8 cellular contexts compared by ENCODE assay signal in the genomic region with DNA sequence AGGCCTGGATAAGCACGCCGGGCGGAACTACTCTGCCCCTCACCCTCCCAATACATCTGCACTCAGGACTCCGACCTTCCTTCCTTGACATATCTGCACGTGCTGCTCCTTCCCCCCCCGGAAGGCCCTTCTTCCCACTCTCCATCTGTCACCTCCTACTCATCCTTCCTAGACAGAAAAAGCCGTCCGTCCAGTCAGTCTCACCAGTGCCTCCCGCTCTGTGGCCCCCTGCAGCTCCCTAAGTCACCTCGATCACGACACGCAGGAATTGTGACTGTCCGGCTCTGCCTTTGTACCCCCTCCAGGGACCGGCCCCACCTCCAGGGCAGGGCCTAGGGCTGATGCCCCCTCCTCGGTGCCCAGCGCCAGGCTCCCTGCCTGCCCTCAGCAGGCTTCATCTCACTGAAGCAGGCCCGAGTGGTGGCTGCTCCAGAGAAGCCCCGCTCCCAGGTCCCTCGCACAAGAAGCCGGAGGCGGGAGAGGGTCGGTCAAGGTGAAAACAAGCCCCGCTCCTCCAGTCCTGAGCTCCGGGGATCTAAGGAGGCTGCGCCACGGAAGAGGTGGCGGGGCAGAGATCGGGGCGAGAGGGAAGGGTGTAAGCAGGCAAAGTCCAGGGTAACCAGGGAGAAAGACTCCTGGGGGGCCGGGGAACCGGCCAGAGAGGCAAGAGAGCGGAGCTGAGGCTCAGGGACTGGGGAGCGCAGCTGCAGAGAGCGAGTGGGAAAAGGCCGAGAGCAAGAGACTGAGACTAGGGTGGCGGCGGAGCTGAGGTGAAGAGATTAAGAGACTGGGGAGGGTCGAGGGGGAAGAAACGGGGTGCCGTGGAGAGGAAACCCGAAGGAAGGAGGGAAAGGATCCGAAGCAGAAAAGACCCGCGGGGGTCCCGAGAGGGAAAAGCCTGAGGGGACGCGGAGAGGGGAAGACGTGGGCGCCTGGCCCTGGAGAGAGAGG. TPM values are rescaled to one million over a fixed set of nuclear protein-coding genes. Genes with fewer than 3 reads are reported as not detected.
A peak's percentile ranks its signal among the peaks of the same experiment; 100 is the strongest.
DNase-seq lines count a peak whose midpoint lies in the region; ATAC-seq, FAIRE-seq and TF ChIP-seq lines count a peak whose summit lies in the region.

No MANE protein-coding gene starts in this region.

- TF ChIP-seq CTCF in CD14-positive monocyte (IDR thresholded peaks at IDR 0.05) (no peak), HFF-Myc (IDR thresholded peaks at IDR 0.05; ENCODE audit: low read depth, low read length, missing control alignments) (no peak), WI38 (IDR thresholded peaks at IDR 0.05; ENCODE audit: low read depth, low read length) (no peak), neutrophil (IDR thresholded peaks at IDR 0.05) (no peak)

- H3K9me3 ChIP-seq in esophagus (ENCODE audit: control insufficient read depth in 2 of 2, insufficient read depth in 1 of 2, low read depth in 1 of 2, low read length in 1 of 2), result no peaks in the 10 kb centered on the region
- H3K9me3 ChIP-seq in neutrophil, result no peaks in the 10 kb centered on the region

- H3K27me3 ChIP-seq in esophagus (ENCODE audit: control insufficient read depth in 1 of 2, insufficient read depth in 2 of 2, low read length in 2 of 2) (no peaks in the 10 kb centered on the region), neutrophil (no peaks in the 10 kb centered on the region)

- peak; percentile 51 for DNase-seq in CD14-positive monocyte (ENCODE audit: low spot score)
- no peak for DNase-seq in HFF-Myc (ENCODE audit: extremely low read depth, low read depth)
- DNase-seq in frontal cortex (ENCODE audit: low spot score in 2 of 2), result no peak
- no peak for DNase-seq in dedifferentiated amniotic fluid mesenchymal stem cell (ENCODE audit: extremely low spot score)

- H3K9me3 Mint-ChIP-seq in CD14-positive monocyte, result peaks cover 0 to 4% (median 0%) of the 10 kb centered on the region in 7 donors

- H3K27ac ChIP-seq in esophagus (ENCODE audit: low read depth in 2 of 2, low read length in 1 of 2) (peak overlapping the region; percentile 95 to 97), neutrophil (peak overlapping the region; percentile 93)

- H3K36me3 Mint-ChIP-seq in CD14-positive monocyte, result peaks cover 8 to 17% of the 10 kb centered on the region in 2 donors

- intact Hi-C loops in CD14-positive monocyte (cut with micrococcal nuclease), result loop anchor here (1.0 to 10.0 kb wide), 4 partner anchors 21 to 143 kb away; a partner anchor contains a TSS

- WGBS in esophagus, 2 donors, result 2 to 3% methylated on average over 47 to 49 of the region's 49 CpGs

- no peak for FAIRE-seq in frontal cortex (lab: Jason Lieb, UNC)

- H3K4me1 Mint-ChIP-seq in CD14-positive monocyte, result peaks cover 59% of the 10 kb centered on the region

- H3K4me3 ChIP-seq in HFF-Myc (replicated peaks; ENCODE audit: low read depth, low read length) (peak overlapping the region; percentile 87), WI38 (ENCODE audit: low read depth, low read length) (peak overlapping the region; percentile 74), esophagus (ENCODE audit: low read depth in 1 of 2, low read length in 2 of 2) (peak overlapping the region; percentile 90 to 97), neutrophil (ENCODE audit: low read depth in 1 of 2, low read length in 1 of 2) (peak overlapping the region; percentile 86 to 88)

- no peaks in the 10 kb centered on the region for H3K27me3 Mint-ChIP-seq in CD14-positive monocyte (ENCODE audit: low read depth in 3 of 3)

- peak overlapping the region; percentile 92 to 99 (median 97) for H3K27ac Mint-ChIP-seq in CD14-positive monocyte

- no peak for ATAC-seq in HG02571 (IDR thresholded peaks at IDR 0.05; ENCODE audit: unreplicated experiment)

- H3K4me1 ChIP-seq in esophagus (ENCODE audit: control insufficient read depth in 2 of 2, insufficient read depth in 2 of 2, low read length in 1 of 2) (peaks cover 19 to 21% of the 10 kb centered on the region in 2 donors), neutrophil (ENCODE audit: control insufficient read depth in 1 of 2, insufficient read depth in 1 of 2, low read depth in 1 of 2, low read length in 1 of 2) (peaks cover 59 to 62% of the 10 kb centered on the region in 2 experiments)

- peak overlapping the region; percentile 98 to 100 for H3K4me3 Mint-ChIP-seq in CD14-positive monocyte

- H3K36me3 ChIP-seq in esophagus (ENCODE audit: control insufficient read depth in 2 of 2, insufficient read depth in 2 of 2, low read length in 1 of 2) (peaks cover 0 to 11% of the 10 kb centered on the region in 2 donors), neutrophil (no peaks in the 10 kb centered on the region)

RNA-seq across cellular contexts. Expression of a gene that starts 1.1 kb away (rescaled TPM):
- polyA plus RNA-seq in CD14-positive monocyte, result 10 to 100 TPM; 16.9 to 22.0 TPM
- 10 to 100 TPM; 29.8 to 30.6 TPM for polyA plus RNA-seq in esophagus
- total RNA-seq in frontal cortex, result 11.0 TPM

RNA-seq across cellular contexts. Expression of a gene that starts 22.2 kb away (rescaled TPM):
- polyA plus RNA-seq in CD14-positive monocyte, result 10 to 100 TPM; 15.3 to 17.0 TPM
- 10 to 100 TPM; 30.9 to 44.9 TPM for polyA plus RNA-seq in esophagus
- 28.9 TPM for total RNA-seq in frontal cortex

RNA-seq across cellular contexts. Expression of a gene that starts 26.1 kb away (rescaled TPM):
- polyA plus RNA-seq in CD14-positive monocyte (not detected), esophagus (1 to 10 TPM in 1 of 2 donors, under 1 TPM in 1; 0.96 to 1.0 TPM)
- 81.1 TPM for total RNA-seq in frontal cortex

RNA-seq across cellular contexts. Expression of a gene that starts 29.2 kb away (rescaled TPM):
- polyA plus RNA-seq in CD14-positive monocyte (under 1 TPM; 0.16 to 0.38 TPM), esophagus (1 to 10 TPM; 2.3 to 6.0 TPM)
- total RNA-seq in frontal cortex, result 0.82 TPM

RNA-seq across cellular contexts. Expression of a gene that starts 48.4 kb away (rescaled TPM):
- polyA plus RNA-seq in CD14-positive monocyte (under 1 TPM in 1 of 2 donors, not detected in 1; 0.08 TPM), esophagus (under 1 TPM; 0.10 to 0.19 TPM)
- total RNA-seq in frontal cortex, result 0.41 TPM
